Comparison of ENCODE assay signal across 1 cellular context in genomic region chr2:216371756-216372702, GRCh38.
TF ChIP-seq lines count a peak whose summit lies in the region.

MARCHF4 (minus strand) TSS chr2:216372483; CDS start chr2:216370260, 2,223 bp downstream.

TF ChIP-seq in SK-N-SH, 30 proteins besides CTCF, POLR2A, EP300 and RAD21 (continued from another document):
- peak; percentile 100 for TF ChIP-seq REST (IDR thresholded peaks at IDR 0.05; ENCODE audit: low read depth, low read length)
- no peak for TF ChIP-seq TEAD4 (IDR thresholded peaks at IDR 0.05; ENCODE audit: borderline replicate concordance, insufficient read depth)
- peak; percentile 83 for TF ChIP-seq MXI1 (IDR thresholded peaks at IDR 0.05; ENCODE audit: low read depth, low read length)
- TF ChIP-seq POLR2AphosphoS5 (IDR thresholded peaks at IDR 0.05; ENCODE audit: low read depth, low read length): peak; percentile 31
- no peak for TF ChIP-seq GATA2 (CRISPR knock-in tag; IDR thresholded peaks at IDR 0.05)
- TF ChIP-seq ELF1 (IDR thresholded peaks at IDR 0.05): no peak
- TF ChIP-seq SIN3A (IDR thresholded peaks at IDR 0.05; ENCODE audit: borderline replicate concordance, low read depth, low read length): peak; percentile 98
- TF ChIP-seq CHD2 (IDR thresholded peaks at IDR 0.05; ENCODE audit: low read length, partially characterized antibody): peak; percentile 55
- peak; percentile 18; the same call in 1 of the 2 replicates for TF ChIP-seq PBX3 (IDR thresholded peaks at IDR 0.05)
- no peak for TF ChIP-seq FOXM1 (IDR thresholded peaks at IDR 0.05; ENCODE audit: low read depth)
- peak; percentile 89 for TF ChIP-seq NFIC (IDR thresholded peaks at IDR 0.05; ENCODE audit: borderline replicate concordance)
- TF ChIP-seq RXRA (IDR thresholded peaks at IDR 0.05; ENCODE audit: borderline replicate concordance, low read depth): no peak
- TF ChIP-seq TAF1 (IDR thresholded peaks at IDR 0.05; ENCODE audit: borderline replicate concordance, low read depth, low read length): peak; percentile 56; the same call in 1 of the 2 replicates
- TF ChIP-seq GABPA (IDR thresholded peaks at IDR 0.05; ENCODE audit: low read depth): no peak
- no peak for TF ChIP-seq JUND (IDR thresholded peaks at IDR 0.05)
- peak; percentile 7; the same call in 1 of the 2 replicates for TF ChIP-seq SMC3 (IDR thresholded peaks at IDR 0.05; ENCODE audit: low read depth, low read length)
- no peak for TF ChIP-seq RCOR1 (IDR thresholded peaks at IDR 0.05; ENCODE audit: low read length)
- peak; percentile 55; the same call in 1 of the 2 replicates for TF ChIP-seq TCF12 (IDR thresholded peaks at IDR 0.05)
- TF ChIP-seq MEF2A (IDR thresholded peaks at IDR 0.05; ENCODE audit: borderline replicate concordance, low read depth): no peak
- no peak for TF ChIP-seq EZH2phosphoT487 (IDR thresholded peaks at IDR 0.05; ENCODE audit: borderline replicate concordance, low read depth)
- TF ChIP-seq RFX5 (IDR thresholded peaks at IDR 0.05; ENCODE audit: low read length): no peak
